Comparison of ENCODE assay signal across 6 cellular contexts in genomic region chr16:1941924-1942809, GRCh38. TPM values are rescaled to one million over a fixed set of nuclear protein-coding genes. Genes with fewer than 3 reads are reported as not detected.
DNase-seq lines count a peak whose midpoint lies in the region; ATAC-seq and TF ChIP-seq lines count a peak whose summit lies in the region.

No MANE protein-coding gene starts in this region.

- intact Hi-C loops in A673 (cut with micrococcal nuclease; ENCODE audit: unreplicated experiment): no loop called here

- TSS peak; percentile 50 for BruUV-seq in A673 (replicated peaks; lab: Mats Ljungman, UMichigan)

- peak overlapping the region; percentile 85 to 90 for H3K9ac ChIP-seq in stomach smooth muscle (ENCODE audit: low read length in 2 of 2)

- H3K36me3 ChIP-seq in A673 (ENCODE audit: insufficient read depth, low read length, poor library complexity, severe bottlenecking) (no peaks in the 10 kb centered on the region), stomach smooth muscle (ENCODE audit: control insufficient read depth in 2 of 2, insufficient read depth in 2 of 2, low read length in 2 of 2) (peaks cover 16% of the 10 kb centered on the region in 2 donors)

- TF ChIP-seq CTCF in A673 (conservative IDR thresholded peaks at IDR 0.05; ENCODE audit: low read depth, low read length) (no peak), foreskin fibroblast (IDR thresholded peaks at IDR 0.05; ENCODE audit: low read depth, low read length) (no peak)

- POLR2A ChIA-PET in A673 (lab: Charles Lee; ENCODE audit: low non-redundant PET): no interaction called here

- H3K4me1 ChIP-seq in A673 (ENCODE audit: insufficient read depth, low read length, poor library complexity, severe bottlenecking): peaks cover 18% of the 10 kb centered on the region
- H3K4me1 ChIP-seq in stomach smooth muscle (ENCODE audit: control insufficient read depth, insufficient read depth, low read length): peaks cover 25% of the 10 kb centered on the region

- CTCF ChIA-PET in A673 (lab: Charles Lee): no interaction called here

- H3K9me3 ChIP-seq in A673 (ENCODE audit: low read depth, low read length, poor library complexity, severe bottlenecking) (no peaks in the 10 kb centered on the region), stomach smooth muscle (ENCODE audit: control insufficient read depth in 2 of 2, low read length in 2 of 2) (no peaks in the 10 kb centered on the region)

- H3K27ac ChIP-seq in A673 (ENCODE audit: low read depth, low read length, poor library complexity, severe bottlenecking) (peak overlapping the region; percentile 73), stomach smooth muscle (ENCODE audit: low read length) (peak overlapping the region; percentile 90)

- DNase-seq in A673 (ENCODE audit: low spot score) (no peak), NOMO-1 (lab: John Stamatoyannopoulos, UW; ENCODE audit: unreplicated experiment in 2 of 2) (peak; percentile 42 to 71), foreskin fibroblast (peak in 1 of 2 donors; percentile 45), DMS79 (lab: John Stamatoyannopoulos, UW) (no peak)

- H3K4me3 ChIP-seq in A673 (ENCODE audit: low read depth, low read length, poor library complexity, severe bottlenecking) (peak overlapping the region; percentile 73), foreskin fibroblast (ENCODE audit: low read depth in 1 of 2, low read length in 2 of 2) (peak overlapping the region; percentile 76 to 77), stomach smooth muscle (ENCODE audit: low read length in 2 of 2) (peak overlapping the region; percentile 84 to 90)

- ATAC-seq in HG02610 (IDR thresholded peaks at IDR 0.05; ENCODE audit: unreplicated experiment): no peak

- H3K27me3 ChIP-seq in A673 (replicated peaks; ENCODE audit: insufficient read depth, low read depth, low read length, poor library complexity): no peaks in the 10 kb centered on the region
- H3K27me3 ChIP-seq in stomach smooth muscle (ENCODE audit: control insufficient read depth in 1 of 2, insufficient read depth in 2 of 2, low read length in 2 of 2): no peaks in the 10 kb centered on the region

RNA-seq across cellular contexts. Expression of gene MSRB1, which starts 0.8 kb away (rescaled TPM):
- total RNA-seq in A673 (2021): 17.7 and 23.4 TPM in 2 replicates

RNA-seq across cellular contexts. Expression of gene RPL3L, which starts 12.3 kb away (rescaled TPM):
- total RNA-seq in A673 (2021): not detected in 2 replicates

RNA-seq across cellular contexts. Expression of gene NDUFB10, which starts 17.2 kb away (rescaled TPM):
- total RNA-seq in A673 (2021): 178 and 210 TPM in 2 replicates

RNA-seq across cellular contexts. Expression of gene RPS2, which starts 22.5 kb away (rescaled TPM):
- total RNA-seq in A673 (2021): 3,326 and 3,385 TPM in 2 replicates

RNA-seq across cellular contexts. Expression of gene HS3ST6, which starts 24.0 kb away (rescaled TPM):
- not detected in 2 replicates for total RNA-seq in A673 (2021)

Comparison
In these comparisons a context has a peak if more than half of its experiments do, and no peak if none do; other contexts are left out.
1. DNase-seq: peak in NOMO-1 (2 of 2); none in A673 (single experiment) and DMS79 (single experiment).
2. Peak in every context shown above with its lines, with median percentiles within 50 percentile points of each other: H3K4me3 ChIP-seq.